In the genomic region with DNA sequence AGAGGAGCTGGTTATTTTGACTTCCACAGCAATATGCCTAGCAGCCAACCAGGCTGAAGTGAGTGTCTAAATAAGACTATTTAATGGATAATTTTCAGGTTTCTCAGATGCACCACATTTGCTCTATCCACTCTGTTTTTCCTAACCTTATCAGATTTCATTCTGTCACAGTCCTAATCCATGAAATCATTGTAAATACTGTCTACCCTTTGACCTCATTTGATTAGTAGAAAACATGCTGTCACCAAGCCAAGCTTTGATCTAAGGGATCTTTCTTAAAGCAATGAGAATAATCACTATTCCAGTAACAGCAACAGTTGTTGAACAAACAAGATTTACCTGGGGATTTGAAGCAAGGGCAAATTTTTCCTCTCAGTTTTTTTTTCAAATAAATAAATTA, we compare ENCODE assay signal across 11 cellular contexts.
"Had no signal": no experiment of that assay in that cellular context is flagged by ENCODE, and none has a peak within 500 bp of the region (broad histone marks: within the 10 kb centered on the region; RNA-seq: fewer than 3 reads in every experiment).

No MANE protein-coding gene starts in this region.

- H3K27ac ChIP-seq: GM23248 had no signal

- H3K4me2 ChIP-seq: GM23338 had no signal

- H3K36me3 ChIP-seq: HAP-1 had no signal

- H3K9me3 ChIP-seq: HAP-1 had no signal

- DNase-seq: GM23248, GOT3, H7, H9, HCEC 1CT, HFFc6 had no signal

- ATAC-seq: GM23338, HCT116 had no signal

- H3K4me1 ChIP-seq: HAP-1 had no signal

- H2AFZ ChIP-seq: GM23248, GM23338 had no signal

- FAIRE-seq: H1, H54 had no signal

- H3K4me3 ChIP-seq: GM23248, GM23338, HAP-1 had no signal

- H3K9ac ChIP-seq: GM23248 had no signal
